Comparison of ENCODE assay signal across 14 cellular contexts in the genomic region with DNA sequence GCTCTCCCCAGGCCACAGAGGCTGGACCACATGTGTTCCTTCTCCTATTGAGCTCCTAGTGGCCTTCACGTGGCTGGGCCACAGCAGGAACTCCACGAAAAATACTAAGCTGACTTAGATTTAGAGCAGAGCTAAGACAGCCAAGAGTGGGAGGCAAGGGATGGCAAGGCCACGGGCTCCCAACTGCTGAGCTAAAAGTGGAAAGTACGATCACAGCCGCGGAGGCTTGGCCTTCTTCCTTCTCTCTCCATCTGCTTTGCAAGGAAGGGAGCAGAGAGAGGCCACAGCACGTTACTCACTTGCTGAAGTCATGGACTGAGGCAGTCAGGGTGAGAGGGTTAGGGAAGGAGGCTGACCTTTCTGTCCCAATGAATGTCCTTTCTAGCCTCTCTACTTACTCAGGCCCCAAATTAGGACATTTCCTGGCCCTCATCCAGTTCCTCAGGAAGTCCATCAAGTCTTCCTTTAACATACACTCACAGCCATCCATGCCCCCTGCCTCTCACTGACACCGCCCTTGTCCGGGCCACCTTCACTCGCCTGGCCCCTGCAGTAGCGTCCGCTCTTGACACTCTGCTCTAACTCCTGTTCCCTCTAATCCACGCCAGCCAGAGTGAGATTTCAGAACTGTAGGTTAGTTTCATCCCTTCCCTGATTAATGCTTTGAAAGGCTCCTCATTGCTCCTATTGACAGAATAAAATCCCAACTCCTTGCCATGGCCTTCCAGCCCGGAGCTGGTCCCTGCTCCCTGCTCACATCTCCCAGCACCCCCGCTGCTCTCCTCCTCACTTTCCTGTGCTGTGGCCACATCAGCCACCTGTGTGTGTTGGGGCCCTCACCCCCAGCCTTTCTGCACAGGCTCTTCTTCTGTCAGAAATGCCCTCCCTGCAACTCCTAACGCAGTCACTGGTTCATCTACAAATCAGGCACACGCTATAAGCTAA.
A peak's percentile ranks its signal among the peaks of the same experiment; 100 is the strongest.
DNase-seq lines count a peak whose midpoint lies in the region; ATAC-seq and TF ChIP-seq lines count a peak whose summit lies in the region.
"Had no signal": no experiment of that assay in that cellular context is flagged by ENCODE, and none has a peak within 500 bp of the region (broad histone marks: within the 10 kb centered on the region; RNA-seq: fewer than 3 reads in every experiment).

No MANE protein-coding gene starts in this region.

- in situ Hi-C loops in mammary epithelial cell (cut with MboI; ENCODE audit: low sequenced_read_pairs in 2 of 2): loop anchor here in 1 of 2 donors (25.0 kb wide), 1 partner anchor 794 kb away; no protein-coding TSS in a partner anchor

- no peak overlapping the region for H3K4me2 ChIP-seq in PC-3 (ENCODE audit: low read length)
- no peak overlapping the region for H3K4me2 ChIP-seq in mammary epithelial cell (ENCODE audit: insufficient read depth, low read depth, low read length)

- H3K79me2 ChIP-seq in PC-3 (ENCODE audit: low read length): no peaks in the 10 kb centered on the region
- no peaks in the 10 kb centered on the region for H3K79me2 ChIP-seq in mammary epithelial cell (ENCODE audit: insufficient read depth, low read length)

- H3K9me3 ChIP-seq in right atrium auricular region: no peaks in the 10 kb centered on the region
- H3K9me3 ChIP-seq in PC-3 (ENCODE audit: low read length): no peaks in the 10 kb centered on the region
- H3K9me3 ChIP-seq in mammary epithelial cell (replicated peaks; ENCODE audit: insufficient read depth, low read length): no peaks in the 10 kb centered on the region

- no peak for ATAC-seq in HG02642 (IDR thresholded peaks at IDR 0.05; ENCODE audit: poor library complexity, unreplicated experiment)
- no peak for ATAC-seq in PC-3
- ATAC-seq: stimulated activated effector memory CD8-positive, alpha-beta T cell treated with anti-CD3 and anti-CD28 coated beads, Interleukin-12 subunit alpha, Interleukin-12 subunit beta, amount 100 ng/mL, for 72 hours had no signal

- TF ChIP-seq CTCF in right atrium auricular region (IDR thresholded peaks at IDR 0.05) (no peak), PC-3 (conservative IDR thresholded peaks at IDR 0.05; ENCODE audit: low read depth, low read length) (no peak), mammary epithelial cell (conservative IDR thresholded peaks at IDR 0.05 in 1 of 2, IDR thresholded peaks at IDR 0.05 in 1 of 2; ENCODE audit: extremely low read depth in 1 of 2, insufficient read depth in 1 of 2, low read depth in 1 of 2, low read length in 2 of 2) (no peak)

- dilution Hi-C loops in mammary epithelial cell (cut with HindIII; ENCODE audit: low sequenced_read_pairs): loop anchor here (25.0 kb wide), 1 partner anchor 194 kb away; a partner anchor contains a TSS

- POLR2A ChIA-PET in PC-3 (lab: Charles Lee; ENCODE audit: unreplicated experiment): no interaction called here
- POLR2A ChIA-PET in HEK293T (lab: Yijun Ruan, JAX): no interaction called here

- H3K4me1 ChIP-seq in right atrium auricular region (peaks cover 0 to 16% of the 10 kb centered on the region in 2 donors), PC-3 (ENCODE audit: insufficient read depth, low read length) (no peaks in the 10 kb centered on the region), mammary epithelial cell (ENCODE audit: insufficient read depth, low read length) (no peaks in the 10 kb centered on the region)

- no peaks in the 10 kb centered on the region for H3F3A ChIP-seq in PC-3 (ENCODE audit: low read length, unreplicated experiment)

- no TSS peak for BruUV-seq in PC-3 (replicated peaks; lab: Mats Ljungman, UMichigan)
- BruUV-seq in mammary epithelial cell (replicated peaks; lab: Mats Ljungman, UMichigan): no TSS peak

- 81% methylated on average over 17 of the region's 17 CpGs for WGBS in mammary epithelial cell (ENCODE audit: low coverage, missing lambda C conversion rate)

- H3K4me3 ChIP-seq in right atrium auricular region (no peak overlapping the region), PC-3 (ENCODE audit: low read length) (no peak overlapping the region), mammary epithelial cell (replicated peaks in 1 of 3; ENCODE audit: insufficient read depth in 1 of 3, low read depth in 2 of 3, low read length in 3 of 3) (no peak overlapping the region)
- H3K4me3 ChIP-seq: cardiac muscle cell had no signal

- no peaks in the 10 kb centered on the region for H4K20me1 ChIP-seq in PC-3 (ENCODE audit: low read length)
- no peaks in the 10 kb centered on the region for H4K20me1 ChIP-seq in mammary epithelial cell (ENCODE audit: insufficient read depth, low read length)

- peak; percentile 4 for DNase-seq in D341Med (ENCODE audit: low spot score)
- DNase-seq in right atrium auricular region (ENCODE audit: low spot score): peak; percentile 68
- DNase-seq in posterior vena cava (ENCODE audit: low spot score): peak; percentile 61
- no peak for DNase-seq in PC-3
- no peak for DNase-seq in mammary epithelial cell
- no peak for DNase-seq in HEK293T (ENCODE audit: extremely low spot score)
- DNase-seq: activated CD4-positive, alpha-beta T cell treated with anti-CD3 and anti-CD28 coated beads, Interleukin-2, amount 50 U/mL, for 4 hours; activated naive CD4-positive, alpha-beta T cell treated with anti-CD3 and anti-CD28 coated beads, Interleukin-2, amount 50 U/mL, for 16 hours; NCI-H510A; T-helper 2 cell had no signal

- CTCF ChIA-PET in PC-3 (lab: Charles Lee) (no interaction called here), mammary epithelial cell (lab: Charles Lee; ENCODE audit: low non-redundant PET) (no interaction called here), HEK293T (lab: Yijun Ruan, JAX) (no interaction called here)

- H3K27me3 ChIP-seq in right atrium auricular region: no peaks in the 10 kb centered on the region
- no peaks in the 10 kb centered on the region for H3K27me3 ChIP-seq in PC-3 (ENCODE audit: low read length)
- peaks cover 6% of the 10 kb centered on the region for H3K27me3 ChIP-seq in mammary epithelial cell (ENCODE audit: insufficient read depth, low read length)
- H3K27me3 ChIP-seq: cardiac muscle cell had no signal

- intact Hi-C loops in posterior vena cava (cut with DNase I) (no loop called here), PC-3 (cut with micrococcal nuclease) (no loop called here), mammary epithelial cell (cut with micrococcal nuclease) (no loop called here)

- H3K9ac ChIP-seq in PC-3 (ENCODE audit: low read length) (no peak overlapping the region), mammary epithelial cell (ENCODE audit: insufficient read depth, low read length) (no peak overlapping the region)

- peak overlapping the region; percentile 8 for H3K27ac ChIP-seq in angular gyrus (ENCODE audit: low read depth, low read length)
- peak overlapping the region; percentile 18 to 48 for H3K27ac ChIP-seq in right atrium auricular region
- no peak overlapping the region for H3K27ac ChIP-seq in PC-3 (ENCODE audit: low read length)
- H3K27ac ChIP-seq in mammary epithelial cell (ENCODE audit: insufficient read depth, low read depth, low read length): no peak overlapping the region
- H3K27ac ChIP-seq: cardiac muscle cell had no signal

- H3K9me2 ChIP-seq in PC-3 (replicated peaks; ENCODE audit: low read length): no peaks in the 10 kb centered on the region

- no peak overlapping the region for H2AFZ ChIP-seq in PC-3 (ENCODE audit: low read length)
- no peak overlapping the region for H2AFZ ChIP-seq in mammary epithelial cell (ENCODE audit: low read depth, low read length)

- H3K36me3 ChIP-seq in right atrium auricular region (no peaks in the 10 kb centered on the region), PC-3 (ENCODE audit: low read depth, low read length) (no peaks in the 10 kb centered on the region), mammary epithelial cell (ENCODE audit: insufficient read depth, low read length) (no peaks in the 10 kb centered on the region)
- H3K36me3 ChIP-seq: cardiac muscle cell had no signal

TF ChIP-seq in HEK293T, 16 proteins besides CTCF, POLR2A, EP300 and RAD21:
- TF ChIP-seq CTBP1 (IDR thresholded peaks at IDR 0.05; ENCODE audit: borderline replicate concordance) (no peak), SUZ12 (IDR thresholded peaks at IDR 0.05) (no peak), NFRKB (IDR thresholded peaks at IDR 0.05) (no peak), SP1 (IDR thresholded peaks at IDR 0.05) (no peak), TARDBP (IDR thresholded peaks at IDR 0.05) (no peak), ARNT (IDR thresholded peaks at IDR 0.05) (no peak), LEF1 (IDR thresholded peaks at IDR 0.05; ENCODE audit: borderline replicate concordance) (no peak), L3MBTL2 (conservative IDR thresholded peaks at IDR 0.05) (no peak), FOXA1 (IDR thresholded peaks at IDR 0.05) (no peak)
- TF ChIP-seq, protein P1, sequence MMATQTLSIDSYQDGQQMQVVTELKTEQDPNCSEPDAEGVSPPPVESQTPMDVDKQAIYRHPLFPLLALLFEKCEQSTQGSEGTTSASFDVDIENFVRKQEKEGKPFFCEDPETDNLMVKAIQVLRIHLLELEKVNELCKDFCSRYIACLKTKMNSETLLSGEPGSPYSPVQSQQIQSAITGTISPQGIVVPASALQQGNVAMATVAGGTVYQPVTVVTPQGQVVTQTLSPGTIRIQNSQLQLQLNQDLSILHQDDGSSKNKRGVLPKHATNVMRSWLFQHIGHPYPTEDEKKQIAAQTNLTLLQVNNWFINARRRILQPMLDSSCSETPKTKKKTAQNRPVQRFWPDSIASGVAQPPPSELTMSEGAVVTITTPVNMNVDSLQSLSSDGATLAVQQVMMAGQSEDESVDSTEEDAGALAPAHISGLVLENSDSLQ (IDR thresholded peaks at IDR 0.05): no peak
TF ChIP-seq in HEK293T: peak in this region for 0.

Comparison
In these comparisons a context has a peak if more than half of its experiments do, and no peak if none do; other contexts are left out.
1. DNase-seq: peak in D341Med (single experiment), right atrium auricular region (single experiment) and posterior vena cava (single experiment); none in PC-3 (single experiment), mammary epithelial cell (single experiment) and HEK293T (single experiment).
2. H3K27ac ChIP-seq: peak in angular gyrus (single experiment) and right atrium auricular region (2 of 2); none in PC-3 (single experiment) and mammary epithelial cell (single experiment).